In the genomic region with DNA sequence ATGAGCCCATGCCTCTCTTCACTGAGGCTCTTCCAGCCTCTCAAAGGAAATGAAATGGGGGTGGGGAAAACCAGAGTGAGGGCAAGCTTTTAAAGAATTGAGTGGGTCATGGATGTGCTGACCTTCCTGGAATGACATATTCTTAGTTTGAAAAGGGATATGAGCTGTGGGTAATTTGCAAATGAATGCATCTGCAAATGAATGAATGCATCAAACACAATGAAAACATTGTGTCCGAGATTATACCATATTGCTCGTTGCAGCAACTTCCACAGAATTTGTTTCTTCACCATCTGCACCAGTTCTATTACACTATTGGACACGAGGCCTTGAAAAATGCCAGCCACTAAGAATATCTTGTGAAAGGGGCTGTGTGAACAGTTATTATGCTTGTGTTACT, we compare ENCODE assay signal across 20 cellular contexts.
"Had no signal": no experiment of that assay in that cellular context is flagged by ENCODE, and none has a peak within 500 bp of the region (broad histone marks: within the 10 kb centered on the region; RNA-seq: fewer than 3 reads in every experiment).

No MANE protein-coding gene starts in this region.

- H3K27me3 ChIP-seq: foreskin keratinocyte, heart left ventricle, pancreas, right lobe of liver, testis, tibial nerve, upper lobe of right lung, vagina had no signal

- H3K4me1 ChIP-seq: foreskin keratinocyte, heart left ventricle, pancreas, prostate gland, right lobe of liver, testis, tibial nerve, upper lobe of right lung, vagina had no signal

- H3K27ac Mint-ChIP-seq: naive thymus-derived CD4-positive, alpha-beta T cell; nephron progenitor cell; stimulated activated effector memory CD8-positive, alpha-beta T cell treated with anti-CD3 and anti-CD28 coated beads, Interleukin-12 subunit alpha, Interleukin-12 subunit beta, amount 100 ng/mL, for 72 hours had no signal

- H3K9me3 ChIP-seq: heart left ventricle, pancreas, prostate gland, right lobe of liver, testis, tibial nerve, upper lobe of right lung, vagina had no signal

- H3K4me3 ChIP-seq: heart left ventricle, pancreas, prostate gland, right lobe of liver, testis, tibial nerve, upper lobe of right lung, vagina had no signal

- H3K27me3 Mint-ChIP-seq: naive thymus-derived CD4-positive, alpha-beta T cell had no signal

- H3K4me3 Mint-ChIP-seq: naive thymus-derived CD4-positive, alpha-beta T cell; nephron progenitor cell; stimulated activated effector memory CD8-positive, alpha-beta T cell treated with anti-CD3 and anti-CD28 coated beads, Interleukin-12 subunit alpha, Interleukin-12 subunit beta, amount 100 ng/mL, for 72 hours had no signal

- DNase-seq: effector memory CD4-positive, alpha-beta T cell; foreskin keratinocyte; heart left ventricle; hippocampal formation; kidney glomerular epithelial cell; naive thymus-derived CD4-positive, alpha-beta T cell; nephron progenitor cell; occipital lobe; pancreas; right lobe of liver; stimulated activated CD4-positive, alpha-beta T cell treated with anti-CD3 and anti-CD28 coated beads, Interleukin-4, amount 100 ng/mL, for 1 hour; stimulated activated CD8-positive, alpha-beta memory T cell treated with anti-CD3 and anti-CD28 coated beads, Interleukin-4, amount 100 ng/mL, for 48 hours; stimulated activated naive CD8-positive, alpha-beta T cell treated with anti-CD3 and anti-CD28 coated beads, Interleukin-15, Interleukin-2, amounts not matched to agents 100 U/mL and 50 U/mL, for 24 hours; testis; upper lobe of right lung had no signal

- H3K36me3 Mint-ChIP-seq: naive thymus-derived CD4-positive, alpha-beta T cell; stimulated activated effector memory CD8-positive, alpha-beta T cell treated with anti-CD3 and anti-CD28 coated beads, Interleukin-12 subunit alpha, Interleukin-12 subunit beta, amount 100 ng/mL, for 72 hours had no signal

- H3K36me3 ChIP-seq: heart left ventricle, pancreas, prostate gland, right lobe of liver, tibial nerve, upper lobe of right lung, vagina had no signal

- H3K4me1 Mint-ChIP-seq: naive thymus-derived CD4-positive, alpha-beta T cell; stimulated activated effector memory CD8-positive, alpha-beta T cell treated with anti-CD3 and anti-CD28 coated beads, Interleukin-12 subunit alpha, Interleukin-12 subunit beta, amount 100 ng/mL, for 72 hours had no signal

- H3K27ac ChIP-seq: foreskin keratinocyte, heart left ventricle, pancreas, prostate gland, right lobe of liver, testis, tibial nerve, upper lobe of right lung, vagina had no signal

- ATAC-seq: foreskin keratinocyte; heart left ventricle; naive thymus-derived CD4-positive, alpha-beta T cell; pancreas; right lobe of liver; stimulated activated effector memory CD8-positive, alpha-beta T cell treated with anti-CD3 and anti-CD28 coated beads, Interleukin-12 subunit alpha, Interleukin-12 subunit beta, amount 100 ng/mL, for 72 hours; stimulated activated naive CD8-positive, alpha-beta T cell treated with anti-CD3 and anti-CD28 coated beads, Interleukin-15, Interleukin-2, amounts not matched to agents 100 U/mL and 50 U/mL, for 24 hours; upper lobe of right lung had no signal

- FAIRE-seq: islet of Langerhans, pancreas had no signal
